In the genomic region with DNA sequence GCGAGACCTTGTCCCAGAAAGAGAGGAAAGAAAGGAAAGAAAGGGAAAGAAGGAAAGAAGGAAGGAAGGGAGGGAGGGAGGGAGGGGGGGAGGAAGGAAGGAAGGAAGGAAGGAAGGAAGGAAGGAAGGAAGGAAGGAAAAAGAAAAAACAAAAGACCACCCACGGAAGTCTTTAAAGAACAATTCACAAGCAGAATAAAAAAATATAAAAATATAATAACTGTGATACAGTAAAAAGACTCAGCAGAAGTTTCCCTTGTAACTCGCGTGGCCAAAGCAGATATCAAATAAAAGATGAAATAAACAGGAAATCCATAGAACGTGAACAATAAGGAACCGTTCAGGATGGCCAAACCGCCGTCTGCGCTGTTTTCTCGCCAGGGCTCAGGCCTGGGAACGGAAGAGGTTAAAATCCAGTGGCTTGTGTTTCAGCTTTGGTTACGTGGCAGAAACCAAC, we compare ENCODE assay signal across 8 cellular contexts. TPM values are rescaled to one million over a fixed set of nuclear protein-coding genes. Genes with fewer than 3 reads are reported as not detected.
A peak's percentile ranks its signal among the peaks of the same experiment; 100 is the strongest.
DNase-seq lines count a peak whose midpoint lies in the region; ATAC-seq, FAIRE-seq and TF ChIP-seq lines count a peak whose summit lies in the region.

No MANE protein-coding gene starts in this region.

- no peak overlapping the region for H4K5ac ChIP-seq in H1 (ENCODE audit: insufficient read length, low read depth, low read length)

- POLR2A ChIA-PET in SK-N-SH (lab: Yijun Ruan, JAX) (interaction anchor here (0.9 to 1.4 kb wide), 4 partner anchors 8 to 68 kb away, joined by 3 to 8 read pairs (median 5); a partner anchor contains a TSS), H1 (lab: Charles Lee; ENCODE audit: partially characterized antibody) (interaction anchor here (0.6 to 1.4 kb wide), 3 partner anchors 11 to 64 kb away, joined by 3 read pairs; no protein-coding TSS in a partner anchor)

- no peak overlapping the region for H2BK20ac ChIP-seq in H1 (ENCODE audit: low read length)

- H3K36me3 ChIP-seq in SK-N-SH (replicated peaks in 1 of 2; ENCODE audit: control insufficient read depth in 1 of 2, insufficient read depth in 2 of 2, low read length in 1 of 2) (no peaks in the 10 kb centered on the region), Peyer's patch (no peaks in the 10 kb centered on the region), H1 (ENCODE audit: control insufficient read depth in 2 of 4, insufficient read depth in 4 of 4, low read length in 3 of 4) (peaks cover 0 to 4% (median 0%) of the 10 kb centered on the region in 4 experiments; a peak in 1 of 8 replicates), neural cell (ENCODE audit: insufficient read depth, low read length) (no peaks in the 10 kb centered on the region)

- H2BK12ac ChIP-seq in H1 (ENCODE audit: low read depth, low read length) = no peak overlapping the region

- H3K27me3 ChIP-seq in SK-N-SH (ENCODE audit: insufficient read depth) (no peaks in the 10 kb centered on the region), Peyer's patch (no peaks in the 10 kb centered on the region), H1 (replicated peaks in 1 of 4; ENCODE audit: control insufficient read depth in 3 of 4, extremely low read depth in 1 of 4, insufficient read depth in 3 of 4, low read length in 3 of 4) (peaks cover 28 to 61% (median 49%) of the 10 kb centered on the region in 4 experiments), neural cell (ENCODE audit: insufficient read depth, low read depth, low read length) (no peaks in the 10 kb centered on the region)

- H3K79me2 ChIP-seq in SK-N-SH (ENCODE audit: insufficient read depth) = no peaks in the 10 kb centered on the region
- H3K79me2 ChIP-seq in H1 (ENCODE audit: control insufficient read depth in 1 of 2, insufficient read depth in 2 of 2, low read length in 2 of 2) = no peaks in the 10 kb centered on the region
- peaks cover 20% of the 10 kb centered on the region for H3K79me2 ChIP-seq in neural cell (replicated peaks; ENCODE audit: insufficient read depth, low read length)

- TF ChIP-seq CTCF in SK-N-SH (IDR thresholded peaks at IDR 0.05) (no peak), Peyer's patch (IDR thresholded peaks at IDR 0.05) (no peak), H1 (IDR thresholded peaks at IDR 0.05; ENCODE audit: control extremely low read depth in 1 of 3, insufficient read depth in 1 of 3, low read depth in 1 of 3, low read length in 3 of 3) (no peak), neural cell (IDR thresholded peaks at IDR 0.05; ENCODE audit: poor library complexity, severe bottlenecking) (no peak)

- no peak for TF ChIP-seq EP300 in SK-N-SH (IDR thresholded peaks at IDR 0.05; ENCODE audit: borderline replicate concordance in 1 of 2, low read depth in 1 of 2, low read length in 1 of 2)
- no peak for TF ChIP-seq EP300 in H1 (IDR thresholded peaks at IDR 0.05; ENCODE audit: borderline replicate concordance in 1 of 2, low read depth in 2 of 2, low read length in 2 of 2)
- TF ChIP-seq EP300 in neural cell (conservative IDR thresholded peaks at IDR 0.05; ENCODE audit: poor library complexity, severe bottlenecking) = no peak

- no peak overlapping the region for H4K8ac ChIP-seq in H1 (ENCODE audit: extremely low read depth, insufficient read depth, low read length)

- H2AFZ ChIP-seq in SK-N-SH (ENCODE audit: low read depth) (peak overlapping the region; percentile 81), H1 (ENCODE audit: low read length) (no peak overlapping the region), neural cell (ENCODE audit: low read depth, low read length) (peak overlapping the region; percentile 93)

- H3K4ac ChIP-seq in H1 (replicated peaks; ENCODE audit: insufficient read length, low read depth, low read length) = no peak overlapping the region

- no peak for TF ChIP-seq POLR2A in Peyer's patch (IDR thresholded peaks at IDR 0.05)
- TF ChIP-seq POLR2A in H1 (IDR thresholded peaks at IDR 0.05; ENCODE audit: control extremely low read depth in 1 of 2, low read depth in 2 of 2, low read length in 2 of 2) = no peak

- TF ChIP-seq RAD21 in SK-N-SH (IDR thresholded peaks at IDR 0.05; ENCODE audit: low read length) = no peak
- TF ChIP-seq RAD21 in H1 (IDR thresholded peaks at IDR 0.05 in 1 of 2, conservative IDR thresholded peaks at IDR 0.05 in 1 of 2; ENCODE audit: low read depth in 2 of 2, low read length in 2 of 2) = no peak
- no peak for TF ChIP-seq RAD21 in neural cell (conservative IDR thresholded peaks at IDR 0.05)

- WGBS in SK-N-SH (ENCODE audit: low lambda C conversion rate) = 11% methylated on average over 12 of the region's 12 CpGs
- WGBS in H1 (ENCODE audit: extremely low coverage in 1 of 2, insufficient coverage in 1 of 2, insufficient read length in 1 of 2, insufficient replicate concordance in 2 of 2, low coverage in 1 of 2, low lambda C conversion rate in 2 of 2, missing lambda C conversion rate in 1 of 2), 2 experiments = 26% methylated on average over 10 of the region's 12 CpGs; no CpG with 5 or more reads in 1 of the 2 experiments

- H2BK15ac ChIP-seq in H1 (ENCODE audit: low read length) = no peak overlapping the region

- CTCF ChIA-PET in SK-N-SH (lab: Yijun Ruan, JAX) (interaction anchor here (0.7 to 2.1 kb wide), 7 partner anchors 9 to 70 kb away, joined by 3 to 10 read pairs (median 5); no protein-coding TSS in a partner anchor), H1 (lab: Charles Lee; ENCODE audit: partially characterized antibody) (interaction anchor here (1.4 kb wide), 1 partner anchor 9 kb away, joined by 5 read pairs; no protein-coding TSS in a partner anchor)

- peak overlapping the region; percentile 91 to 93 for H3K27ac ChIP-seq in SK-N-SH (ENCODE audit: low read depth in 2 of 2, low read length in 1 of 2)
- H3K27ac ChIP-seq in Peyer's patch = peak overlapping the region; percentile 83 to 97 (median 89)
- no peak overlapping the region for H3K27ac ChIP-seq in H1 (ENCODE audit: low read depth, low read length)
- H3K27ac ChIP-seq in neural cell (ENCODE audit: low read length) = peak overlapping the region; percentile 95

- no peak for FAIRE-seq in H1 (lab: Jason Lieb, UNC)

- no peaks in the 10 kb centered on the region for H3K9me3 ChIP-seq in SK-N-SH
- H3K9me3 ChIP-seq in Peyer's patch = no peaks in the 10 kb centered on the region
- no peaks in the 10 kb centered on the region for H3K9me3 ChIP-seq in H1 (ENCODE audit: insufficient read depth in 2 of 2, low read depth in 1 of 2, low read length in 1 of 2)
- no peaks in the 10 kb centered on the region for H3K9me3 ChIP-seq in neural cell (ENCODE audit: low read length)

- H3K23ac ChIP-seq in H1 (ENCODE audit: insufficient read length) = no peak overlapping the region

- H2BK5ac ChIP-seq in H1 (ENCODE audit: low read depth, low read length) = no peak overlapping the region

- H3K79me1 ChIP-seq in H1 (ENCODE audit: low read depth, low read length) = no peaks in the 10 kb centered on the region

- no peak overlapping the region for H3K14ac ChIP-seq in H1 (ENCODE audit: insufficient read length)

- no peak; the same call in 2 of the 3 replicates for ATAC-seq in SK-N-SH treated with all-trans-retinoic acid at 6 μM for 48 hours
- no peak for ATAC-seq in HG03280 (IDR thresholded peaks at IDR 0.05; ENCODE audit: unreplicated experiment)
- ATAC-seq in GM21381 (IDR thresholded peaks at IDR 0.05; ENCODE audit: unreplicated experiment) = no peak
- ATAC-seq in HG02610 (IDR thresholded peaks at IDR 0.05; ENCODE audit: unreplicated experiment) = no peak

- H3K4me1 ChIP-seq in SK-N-SH (ENCODE audit: control insufficient read depth in 1 of 2, insufficient read depth in 2 of 2, low read depth in 1 of 2, low read length in 1 of 2) (peaks cover 4 to 15% of the 10 kb centered on the region in 2 experiments; a peak in 2 of 4 replicates), Peyer's patch (peaks cover 0 to 23% (median 5%) of the 10 kb centered on the region in 4 donors), H1 (replicated peaks in 1 of 4; ENCODE audit: control insufficient read depth in 3 of 4, insufficient read depth in 4 of 4, low read length in 3 of 4) (peaks cover 0 to 7% (median 5%) of the 10 kb centered on the region in 4 experiments; a peak in 5 of 7 replicates)

- H3F3A ChIP-seq in SK-N-SH (replicated peaks; ENCODE audit: insufficient read depth) = peaks cover 12% of the 10 kb centered on the region
- no peaks in the 10 kb centered on the region for H3F3A ChIP-seq in neural cell (ENCODE audit: insufficient read depth, low read length, poor library complexity, severe bottlenecking)

- H3K4me3 ChIP-seq in SK-N-SH (ENCODE audit: low read depth in 2 of 2, low read length in 1 of 2) (peak overlapping the region; percentile 79 to 85), Peyer's patch (peak overlapping the region; percentile 72 to 91 (median 78)), H1 (ENCODE audit: extremely low read depth in 1 of 4, insufficient read depth in 2 of 4, low read depth in 3 of 4, low read length in 4 of 4) (peak overlapping the region; percentile 56 to 84 (median 64)), neural cell (ENCODE audit: low read length) (peak overlapping the region; percentile 96)

- H3K4me2 ChIP-seq in SK-N-SH = peak overlapping the region; percentile 95
- H3K4me2 ChIP-seq in H1 (ENCODE audit: insufficient read depth in 1 of 2, low read depth in 2 of 2, low read length in 2 of 2) = peak overlapping the region; percentile 68 to 98
- H3K4me2 ChIP-seq in neural cell (ENCODE audit: low read length) = peak overlapping the region; percentile 99

- H4K91ac ChIP-seq in H1 (replicated peaks; ENCODE audit: insufficient read length, low read length) = no peak overlapping the region

- peaks cover 6% of the 10 kb centered on the region; the same call in 1 of the 2 replicates for H4K20me1 ChIP-seq in SK-N-SH (ENCODE audit: insufficient read depth)
- H4K20me1 ChIP-seq in H1 (replicated peaks in 1 of 2; ENCODE audit: control insufficient read depth in 1 of 2, insufficient read depth in 2 of 2, low read length in 2 of 2) = peaks cover 0 to 11% of the 10 kb centered on the region in 2 experiments
- no peaks in the 10 kb centered on the region for H4K20me1 ChIP-seq in neural cell (ENCODE audit: insufficient read depth)

- H3K9ac ChIP-seq in SK-N-SH = peak overlapping the region; percentile 89
- H3K9ac ChIP-seq in H1 (replicated peaks in 1 of 4; ENCODE audit: extremely low read depth in 1 of 4, low read depth in 3 of 4, low read length in 3 of 4) = no peak overlapping the region
- H3K9ac ChIP-seq in neural cell (ENCODE audit: low read length) = peak overlapping the region; percentile 97

- no peak overlapping the region for H2AK5ac ChIP-seq in H1 (ENCODE audit: low read depth, low read length)

- peaks cover 12% of the 10 kb centered on the region; the same call in 1 of the 2 replicates for H3K23me2 ChIP-seq in H1 (ENCODE audit: low read depth, low read length)

- H2BK120ac ChIP-seq in H1 (replicated peaks; ENCODE audit: low read depth, low read length) = no peak overlapping the region

- DNase-seq in SK-N-SH (no peak), Peyer's patch (no peak), H1 (ENCODE audit: low read depth in 1 of 2, low spot score in 2 of 2) (no peak)

- no peak overlapping the region for H3K56ac ChIP-seq in H1 (replicated peaks; ENCODE audit: insufficient read length, low read depth, low read length)

- peak overlapping the region; percentile 48; the same call in 1 of the 2 replicates for H3K18ac ChIP-seq in H1 (ENCODE audit: extremely low read depth, low read length)

- no peaks in the 10 kb centered on the region for H3K9me2 ChIP-seq in SK-N-SH
- no peaks in the 10 kb centered on the region for H3K9me2 ChIP-seq in neural cell (ENCODE audit: insufficient read depth, low read length)

RNA-seq across cellular contexts. Expression of a gene that starts 1.2 kb away (rescaled TPM):
- polyA plus RNA-seq in SK-N-SH (2012; rRNA removed) (4.4 and 4.7 TPM in 2 replicates), H1 (2011; rRNA removed) (0.44 and 0.71 TPM in 2 replicates), neural cell (33.8 and 38.0 TPM in 2 replicates)
- polyA plus RNA-seq in SK-N-SH (2012; cell fraction: cytosol; rRNA removed) = 2.8 and 3.3 TPM in 2 replicates
- 4.3 and 6.0 TPM in 2 replicates for polyA plus RNA-seq in SK-N-SH (2012; cell fraction: nucleus; rRNA removed)
- 10 to 100 TPM in 1 of 4 donors, 1 to 10 TPM in 3; 2.7 to 12.4 (median 3.4) TPM for total RNA-seq in Peyer's patch
- total RNA-seq in H1 (2021; fragmentation: NEBNext Ultra II Directional; extraction: Animal tissue kit (Norgen Biotek cat#: 25700)) = 0.57 and 0.86 TPM in 2 replicates
- polyA plus RNA-seq in H1 (2011; cell fraction: cytosol; rRNA removed) = 0.54 TPM
- polyA plus RNA-seq in H1 (2011; cell fraction: nucleus; rRNA removed) = 0.93 TPM
- polyA plus RNA-seq in H1 (2012, experiment 1 of 2) = 0.47 to 0.60 TPM (median 0.50 TPM) in 4 replicates
- polyA plus RNA-seq in H1 (2012, experiment 2 of 2) = 0.39 TPM
- 0.30 TPM for polyA plus RNA-seq in H1 (2013, experiment 1 of 2)
- polyA plus RNA-seq in H1 (2013, experiment 2 of 2) = 0.28 TPM
- polyA minus RNA-seq in H1 (2011; rRNA and poly(A)+ RNA removed) = 0.76 and 0.85 TPM in 2 replicates
- polyA minus RNA-seq in H1 (2011; cell fraction: cytosol; rRNA and poly(A)+ RNA removed) = 0.37 TPM
- polyA minus RNA-seq in H1 (2011; cell fraction: nucleus; rRNA and poly(A)+ RNA removed) = 1.1 TPM
- polyA minus RNA-seq in neural cell = 65.0 and 65.2 TPM in 2 replicates

Comparison
In these comparisons a context has a peak if more than half of its experiments do, and no peak if none do; other contexts are left out.
1. H3K9ac ChIP-seq: peak in SK-N-SH (single experiment) and neural cell (single experiment); none in H1 (0 of 4).
2. Peak in every context shown above with its lines, with median percentiles within 50 percentile points of each other: H3K4me2 ChIP-seq and H3K4me3 ChIP-seq.